In genomic region chr13:34708914-34709313, GRCh38 we compare ENCODE assay signal across 21 cellular contexts.
DNase-seq lines count a peak whose midpoint lies in the region; ATAC-seq, FAIRE-seq and TF ChIP-seq lines count a peak whose summit lies in the region.
"Had no signal": no experiment of that assay in that cellular context is flagged by ENCODE, and none has a peak within 500 bp of the region (broad histone marks: within the 10 kb centered on the region; RNA-seq: fewer than 3 reads in every experiment).

No MANE protein-coding gene starts in this region.

- no peak overlapping the region for H3K4me3 Mint-ChIP-seq in activated T-helper 17 cell treated with anti-CD3 and anti-CD28 coated beads, Interleukin-2, amount 50 U/mL, for 72 hours
- H3K4me3 Mint-ChIP-seq: B cell; CD14-positive monocyte; CD4-positive, alpha-beta T cell; CD8-positive, alpha-beta memory T cell had no signal

- H3K27ac Mint-ChIP-seq in activated T-helper 17 cell treated with anti-CD3 and anti-CD28 coated beads, Interleukin-2, amount 50 U/mL, for 72 hours = no peak overlapping the region
- H3K27ac Mint-ChIP-seq: B cell; CD14-positive monocyte; CD4-positive, alpha-beta T cell; CD8-positive, alpha-beta memory T cell had no signal

- no peak overlapping the region for H3K9ac ChIP-seq in PC-3 (ENCODE audit: low read length)
- H3K9ac ChIP-seq: BLaER1, GM23248 had no signal

- CTCF ChIA-PET in PC-3 (lab: Charles Lee) = no interaction called here

- ATAC-seq in PC-3 (peak; percentile 64), GM21515 (IDR thresholded peaks at IDR 0.05; ENCODE audit: unreplicated experiment) (no peak)
- ATAC-seq in activated T-helper 17 cell treated with anti-CD3 and anti-CD28 coated beads, Interleukin-2, amount 50 U/mL, for 72 hours (replicated peaks) = no peak

- intact Hi-C loops in PC-3 (cut with micrococcal nuclease) (loop anchor here (10.0 kb wide), 3 partner anchors 54 to 364 kb away; no protein-coding TSS in a partner anchor), cardiac septum (cut with DNase I) (no loop called here)

- peak overlapping the region; percentile 31 for H3K27ac ChIP-seq in PC-3 (ENCODE audit: low read length)
- H3K27ac ChIP-seq: BLaER1, GM23248 had no signal

- no peaks in the 10 kb centered on the region for H3K79me2 ChIP-seq in PC-3 (ENCODE audit: low read length)

- TF ChIP-seq CTCF in PC-3 (conservative IDR thresholded peaks at IDR 0.05; ENCODE audit: low read depth, low read length) = no peak

- H4K20me1 ChIP-seq in PC-3 (ENCODE audit: low read length) = no peaks in the 10 kb centered on the region
- H4K20me1 ChIP-seq: BLaER1 had no signal

- no peaks in the 10 kb centered on the region for H3K27me3 ChIP-seq in PC-3 (ENCODE audit: low read length)
- H3K27me3 ChIP-seq: BLaER1 had no signal

- no peaks in the 10 kb centered on the region for H3K9me3 ChIP-seq in PC-3 (ENCODE audit: low read length)

- H3K36me3 ChIP-seq in PC-3 (ENCODE audit: low read depth, low read length) = no peaks in the 10 kb centered on the region
- H3K36me3 ChIP-seq: BLaER1 had no signal

- DNase-seq in HT-29 (ENCODE audit: low spot score) = peak; percentile 81
- DNase-seq in PC-3 = peak; percentile 13
- no peak for DNase-seq in cardiac septum (ENCODE audit: low spot score)
- DNase-seq: CD4-positive, alpha-beta T cell; CD8-positive, alpha-beta memory T cell; DMS53; DMS79 treated with DMSO at 0.1 percent for 48 hours; GF-D8; GM23248; H7; HCEC 1CT had no signal

- H3K4me1 Mint-ChIP-seq in activated T-helper 17 cell treated with anti-CD3 and anti-CD28 coated beads, Interleukin-2, amount 50 U/mL, for 72 hours = no peaks in the 10 kb centered on the region
- H3K4me1 Mint-ChIP-seq: B cell; CD14-positive monocyte; CD8-positive, alpha-beta memory T cell had no signal

- POLR2A ChIA-PET in PC-3 (lab: Charles Lee; ENCODE audit: unreplicated experiment) = interaction anchor here (0.6 kb wide), 1 partner anchor 285 kb away, joined by 3 read pairs; no protein-coding TSS in a partner anchor

- no TSS peak for BruUV-seq in PC-3 (replicated peaks; lab: Mats Ljungman, UMichigan)

- no peak overlapping the region for H3K4me2 ChIP-seq in PC-3 (ENCODE audit: low read length)
- H3K4me2 ChIP-seq: BLaER1 had no signal

- H3K9me3 Mint-ChIP-seq in activated T-helper 17 cell treated with anti-CD3 and anti-CD28 coated beads, Interleukin-2, amount 50 U/mL, for 72 hours = peaks cover 5% of the 10 kb centered on the region

- peak; percentile 36 for FAIRE-seq in islet of Langerhans (lab: Jason Lieb, UNC)
- FAIRE-seq: A204.1, GM12891, GM18507, H1 had no signal

- no peaks in the 10 kb centered on the region for H3K36me3 Mint-ChIP-seq in activated T-helper 17 cell treated with anti-CD3 and anti-CD28 coated beads, Interleukin-2, amount 50 U/mL, for 72 hours (ENCODE audit: low read depth)
- H3K36me3 Mint-ChIP-seq: CD14-positive monocyte; CD8-positive, alpha-beta memory T cell had no signal

- no peaks in the 10 kb centered on the region for H3K27me3 Mint-ChIP-seq in activated T-helper 17 cell treated with anti-CD3 and anti-CD28 coated beads, Interleukin-2, amount 50 U/mL, for 72 hours
- H3K27me3 Mint-ChIP-seq: B cell; CD4-positive, alpha-beta T cell; CD8-positive, alpha-beta memory T cell had no signal

- H3F3A ChIP-seq in PC-3 (ENCODE audit: low read length, unreplicated experiment) = no peaks in the 10 kb centered on the region

- peaks cover 13% of the 10 kb centered on the region for H3K4me1 ChIP-seq in PC-3 (ENCODE audit: insufficient read depth, low read length)
- H3K4me1 ChIP-seq: BLaER1 had no signal

- H3K4me3 ChIP-seq in PC-3 (ENCODE audit: low read length) = no peak overlapping the region
- H3K4me3 ChIP-seq: BLaER1, GM23248 had no signal

- H3K9me2 ChIP-seq in PC-3 (replicated peaks; ENCODE audit: low read length) = no peaks in the 10 kb centered on the region

- no peak overlapping the region for H2AFZ ChIP-seq in PC-3 (ENCODE audit: low read length)
- H2AFZ ChIP-seq: GM23248 had no signal
